In the genomic region with DNA sequence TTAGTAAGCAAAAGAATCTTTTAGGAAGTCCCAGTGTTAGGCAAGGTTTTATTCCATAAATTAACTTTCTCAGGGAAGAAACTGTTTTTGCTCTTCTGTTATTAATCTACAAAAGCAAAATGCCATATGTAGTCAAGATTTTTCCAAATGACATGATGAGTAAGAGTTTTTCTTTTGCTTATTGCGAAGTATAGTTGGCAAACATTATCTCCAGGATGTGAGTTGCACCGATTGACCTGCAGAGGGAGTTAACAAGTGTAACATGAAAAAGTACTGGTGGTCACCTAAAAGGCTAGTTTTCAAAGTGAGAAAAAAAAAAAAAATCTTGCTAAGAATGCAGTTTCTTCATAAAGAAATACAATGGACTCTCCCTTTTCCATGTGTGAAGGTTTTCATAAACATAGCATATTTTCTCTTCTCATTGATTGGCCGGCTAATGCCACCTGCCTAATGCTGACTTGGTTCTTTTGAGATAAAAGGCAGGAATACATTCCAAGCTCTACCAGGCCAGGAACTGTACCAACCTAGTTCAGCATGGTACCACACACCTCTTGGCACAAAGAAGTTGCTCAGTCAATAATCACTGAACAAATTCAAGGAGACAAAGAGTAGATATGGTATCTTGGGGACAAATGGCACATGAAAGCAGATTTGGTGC, we compare ENCODE assay signal across 9 cellular contexts.
A peak's percentile ranks its signal among the peaks of the same experiment; 100 is the strongest.
DNase-seq lines count a peak whose midpoint lies in the region; ATAC-seq, FAIRE-seq and TF ChIP-seq lines count a peak whose summit lies in the region.
"Had no signal": no experiment of that assay in that cellular context is flagged by ENCODE, and none has a peak within 500 bp of the region (broad histone marks: within the 10 kb centered on the region; RNA-seq: fewer than 3 reads in every experiment).

No MANE protein-coding gene starts in this region.

- H3K27me3 ChIP-seq in body of pancreas = no peaks in the 10 kb centered on the region
- no peaks in the 10 kb centered on the region for H3K27me3 ChIP-seq in kidney epithelial cell (ENCODE audit: control insufficient read depth, insufficient read depth, low read length)

- intact Hi-C loops in body of pancreas (cut with DNase I) = no loop called here

- H3K9me3 ChIP-seq in body of pancreas = no peaks in the 10 kb centered on the region

- TF ChIP-seq CTCF in body of pancreas (IDR thresholded peaks at IDR 0.05) (peak; percentile 24 to 81 (median 75)), kidney epithelial cell (IDR thresholded peaks at IDR 0.05; ENCODE audit: insufficient read depth, low read length, poor library complexity, severe bottlenecking) (peak; percentile 69)

- peak; percentile 47 for DNase-seq in NOMO-1 treated with DMSO at 0.1 percent for 48 hours (lab: John Stamatoyannopoulos, UW; ENCODE audit: unreplicated experiment)
- no peak for DNase-seq in NOMO-1 treated with dmso at 0.1 percent for 144 hours (lab: John Stamatoyannopoulos, UW; ENCODE audit: unreplicated experiment)
- peak; percentile 15 for DNase-seq in NCI-H146 treated with DMSO at 0.1 percent for 48 hours (lab: John Stamatoyannopoulos, UW; ENCODE audit: unreplicated experiment)
- peak; percentile 48 to 67 (median 62) for DNase-seq in body of pancreas
- no peak for DNase-seq in kidney epithelial cell (ENCODE audit: low read depth)
- DNase-seq in urothelium cell line (ENCODE audit: low spot score) = peak; percentile 46
- DNase-seq in stimulated activated CD4-positive, alpha-beta T cell treated with anti-CD3 and anti-CD28 coated beads, Interleukin-4, amount 100 ng/mL, for 24 hours = no peak
- DNase-seq: stimulated activated naive B cell treated with anti-CD40 and anti-IgM and Interleukin-4, amounts not matched to agents 10 μg/mL and 1 μg/mL and 100 μg/mL, for 72 hours had no signal

- H3K4me1 ChIP-seq in body of pancreas = peaks cover 8% of the 10 kb centered on the region

- peak; percentile 52 for FAIRE-seq in urothelium cell line (lab: Jason Lieb, UNC)

- H3K4me3 ChIP-seq in body of pancreas = no peak overlapping the region
- H3K4me3 ChIP-seq in kidney epithelial cell (ENCODE audit: low read depth, low read length) = no peak overlapping the region

- no peak for TF ChIP-seq POLR2A in body of pancreas (IDR thresholded peaks at IDR 0.05)

- peak overlapping the region in 2 of 4 donors; percentile 7 to 30 for H3K27ac ChIP-seq in body of pancreas

- peaks cover 0 to 3% of the 10 kb centered on the region in 2 donors for H3K36me3 ChIP-seq in body of pancreas (replicated peaks in 1 of 2; ENCODE audit: insufficient read depth in 1 of 2, low read depth in 2 of 2)
- H3K36me3 ChIP-seq in kidney epithelial cell (ENCODE audit: control insufficient read depth, insufficient read depth, low read length) = no peaks in the 10 kb centered on the region

- ATAC-seq in body of pancreas (peak; percentile 86), HG03025 (IDR thresholded peaks at IDR 0.05; ENCODE audit: low FRiP score, unreplicated experiment) (no peak)

- WGBS in body of pancreas, 2 donors = 21% methylated on average over 3 of the region's 3 CpGs

Comparison
In these comparisons a context has a peak if more than half of its experiments do, and no peak if none do; other contexts are left out.
1. DNase-seq: peak in NOMO-1 treated with DMSO at 0.1 percent for 48 hours (single experiment), NCI-H146 treated with DMSO at 0.1 percent for 48 hours (single experiment), body of pancreas (4 of 4) and urothelium cell line (single experiment); none in NOMO-1 treated with dmso at 0.1 percent for 144 hours (single experiment), kidney epithelial cell (single experiment) and stimulated activated CD4-positive, alpha-beta T cell treated with anti-CD3 and anti-CD28 coated beads, Interleukin-4, amount 100 ng/mL, for 24 hours (single experiment).